In genomic region chr22:19998991-19999820, GRCh38 we compare ENCODE assay signal across 11 cellular contexts. TPM values are rescaled to one million over a fixed set of nuclear protein-coding genes. Genes with fewer than 3 reads are reported as not detected.
A peak's percentile ranks its signal among the peaks of the same experiment; 100 is the strongest.
DNase-seq lines count a peak whose midpoint lies in the region; ATAC-seq and TF ChIP-seq lines count a peak whose summit lies in the region.
"Had no signal": no experiment of that assay in that cellular context is flagged by ENCODE, and none has a peak within 500 bp of the region (broad histone marks: within the 10 kb centered on the region; RNA-seq: fewer than 3 reads in every experiment).

No MANE protein-coding gene starts in this region.

- no peak overlapping the region for H3K27ac ChIP-seq in IMR-90 (ENCODE audit: insufficient read depth, low read length)
- peak overlapping the region; percentile 26 to 56 for H3K27ac ChIP-seq in ascending aorta
- H3K27ac ChIP-seq in right cardiac atrium (ENCODE audit: low read length): no peak overlapping the region
- no peak overlapping the region for H3K27ac ChIP-seq in Karpas-422 (ENCODE audit: low read length)
- H3K27ac ChIP-seq in dorsolateral prefrontal cortex: peak overlapping the region in 12 of 59 donors; percentile 6 to 70 (median 50)
- H3K27ac ChIP-seq: epithelial cell of prostate had no signal

- H2BK15ac ChIP-seq in IMR-90 (ENCODE audit: low read depth, low read length): no peak overlapping the region

- CTCF ChIA-PET in IMR-90 (lab: Yijun Ruan, JAX): no interaction called here

- no peak overlapping the region for H2AK5ac ChIP-seq in IMR-90 (ENCODE audit: low read depth, low read length)

- no peaks in the 10 kb centered on the region for H3K36me3 ChIP-seq in IMR-90 (ENCODE audit: control insufficient read depth, insufficient read depth, low read length)
- no peaks in the 10 kb centered on the region for H3K36me3 ChIP-seq in ascending aorta
- peaks cover 8% of the 10 kb centered on the region for H3K36me3 ChIP-seq in Karpas-422 (ENCODE audit: insufficient read depth, low read length)

- no peak overlapping the region for H4K91ac ChIP-seq in IMR-90 (ENCODE audit: insufficient read depth, low read depth, low read length)

- no peak overlapping the region for H2AFZ ChIP-seq in IMR-90 (replicated peaks; ENCODE audit: low read length, poor library complexity)
- H2AFZ ChIP-seq in Karpas-422 (ENCODE audit: low read length): no peak overlapping the region

- ATAC-seq in IMR-90 (ENCODE audit: low read depth): no peak
- peak; percentile 8 to 17 for ATAC-seq in right cardiac atrium

- H3K4ac ChIP-seq in IMR-90 (ENCODE audit: low read depth, low read length): no peak overlapping the region

- DNase-seq in IMR-90 (no peak), ascending aorta (ENCODE audit: low spot score in 2 of 2) (no peak), right cardiac atrium (peak in 2 of 3 donors; percentile 77 to 78), retina (peak; percentile 49), G401 (ENCODE audit: low spot score) (no peak), Karpas-422 (no peak), dorsolateral prefrontal cortex (no peak)
- DNase-seq: DMS 273 treated with DMSO at 0.1 percent for 48 hours, NCI-H187 treated with DMSO at 0.1 percent for 48 hours, NCI-H510A treated with DMSO at 0.1 percent for 48 hours had no signal

- no peak overlapping the region for H3K23ac ChIP-seq in IMR-90 (ENCODE audit: low read depth, low read length)

- no peaks in the 10 kb centered on the region for H3K79me1 ChIP-seq in IMR-90 (ENCODE audit: low read depth in 1 of 2, low read length in 2 of 2)

- H3K14ac ChIP-seq in IMR-90 (replicated peaks; ENCODE audit: low read depth, low read length): no peak overlapping the region

- H2BK20ac ChIP-seq in IMR-90 (ENCODE audit: low read depth, low read length): no peak overlapping the region

- no peaks in the 10 kb centered on the region for H3K9me2 ChIP-seq in Karpas-422 (replicated peaks; ENCODE audit: insufficient read depth, low read length)

- H3K56ac ChIP-seq in IMR-90 (ENCODE audit: extremely low read depth, insufficient read depth, low read length): no peak overlapping the region

- H2BK5ac ChIP-seq in IMR-90 (ENCODE audit: low read depth, low read length, poor library complexity, severe bottlenecking): no peak overlapping the region

- H4K5ac ChIP-seq in IMR-90 (ENCODE audit: low read depth, low read length): no peak overlapping the region

- H2BK120ac ChIP-seq in IMR-90 (ENCODE audit: low read depth, low read length): no peak overlapping the region

- TF ChIP-seq RAD21 in IMR-90 (IDR thresholded peaks at IDR 0.05; ENCODE audit: low read length): no peak

- peaks cover 2% of the 10 kb centered on the region; the same call in 1 of the 2 replicates for H3K27me3 ChIP-seq in IMR-90 (ENCODE audit: control insufficient read depth, insufficient read depth, low read length)
- H3K27me3 ChIP-seq in ascending aorta: no peaks in the 10 kb centered on the region
- H3K27me3 ChIP-seq in right cardiac atrium (ENCODE audit: control insufficient read depth, insufficient read depth): no peaks in the 10 kb centered on the region
- H3K27me3 ChIP-seq in Karpas-422 (ENCODE audit: low read length): no peaks in the 10 kb centered on the region
- no peaks in the 10 kb centered on the region for H3K27me3 ChIP-seq in dorsolateral prefrontal cortex

- H3K9ac ChIP-seq in IMR-90 (ENCODE audit: low read depth, low read length): no peak overlapping the region
- H3K9ac ChIP-seq in Karpas-422 (ENCODE audit: low read length): no peak overlapping the region

- H4K8ac ChIP-seq in IMR-90 (ENCODE audit: low read depth in 2 of 2, low read length in 2 of 2): no peak overlapping the region

- H3K4me1 ChIP-seq in IMR-90 (ENCODE audit: control insufficient read depth, insufficient read depth, low read length) (peaks cover 17% of the 10 kb centered on the region), ascending aorta (peaks cover 18 to 48% of the 10 kb centered on the region in 2 donors), right cardiac atrium (ENCODE audit: control insufficient read depth, insufficient read depth, low read length) (peaks cover 14% of the 10 kb centered on the region), Karpas-422 (ENCODE audit: low read length) (no peaks in the 10 kb centered on the region)

- 72% methylated on average over 3 of the region's 8 CpGs; no CpG with 5 or more reads in 1 of the 2 experiments for WGBS in IMR-90 (ENCODE audit: extremely low coverage in 2 of 2, insufficient read length in 1 of 2), 2 experiments
- 68% methylated on average over 8 of the region's 8 CpGs for WGBS in right cardiac atrium

- H3K79me2 ChIP-seq in Karpas-422 (ENCODE audit: low read length): no peaks in the 10 kb centered on the region

- H3K9me1 ChIP-seq in IMR-90 (ENCODE audit: insufficient read depth, low read length): 0 out of 2 replicates have a peak, but pooled peaks cover 7% of the 10 kb centered on the region

- intact Hi-C loops in IMR-90 (cut with micrococcal nuclease): no loop called here
- intact Hi-C loops in ascending aorta (cut with DNase I): no loop called here
- intact Hi-C loops in right cardiac atrium (cut with DNase I): no loop called here
- intact Hi-C loops in dorsolateral prefrontal cortex (cut with DNase I): no loop called here

- H3K4me3 ChIP-seq in IMR-90 (ENCODE audit: insufficient read depth, low read depth, low read length) (no peak overlapping the region), ascending aorta (no peak overlapping the region), right cardiac atrium (ENCODE audit: low read length) (no peak overlapping the region), Karpas-422 (ENCODE audit: low read length) (no peak overlapping the region), dorsolateral prefrontal cortex (no peak overlapping the region)

- peak overlapping the region; percentile 47 for H2AK9ac ChIP-seq in IMR-90 (replicated peaks; ENCODE audit: low read depth, low read length, poor library complexity)

- no peak for TF ChIP-seq POLR2A in IMR-90 (IDR thresholded peaks at IDR 0.05; ENCODE audit: low read depth, low read length)

- H3K9me3 ChIP-seq in IMR-90 (ENCODE audit: control insufficient read depth, insufficient read depth, low read length) (0 out of 2 replicates have a peak, but pooled peaks cover under 1% of the 10 kb centered on the region), ascending aorta (no peaks in the 10 kb centered on the region), right cardiac atrium (ENCODE audit: control insufficient read depth, low read length) (no peaks in the 10 kb centered on the region), Karpas-422 (ENCODE audit: low read length) (peaks cover 11% of the 10 kb centered on the region)

- H3K18ac ChIP-seq in IMR-90 (ENCODE audit: low read depth, low read length): no peak overlapping the region

- in situ Hi-C loops in IMR-90 (cut with MboI; ENCODE audit: low sequenced_read_pairs) (no loop called here), G401 (cut with HindIII; ENCODE audit: low sequenced_read_pairs) (no loop called here)

- dilution Hi-C loops in IMR-90 (cut with HindIII; ENCODE audit: low sequenced_read_pairs, unreplicated experiment): no loop called here

- POLR2A ChIA-PET in IMR-90 (lab: Charles Lee; ENCODE audit: unreplicated experiment): no interaction called here

- H3K4me2 ChIP-seq in IMR-90 (ENCODE audit: low read depth, low read length): no peak overlapping the region
- H3K4me2 ChIP-seq in Karpas-422 (ENCODE audit: low read depth, low read length, poor library complexity, severe bottlenecking): no peak overlapping the region

- BruUV-seq in IMR-90 (replicated peaks; lab: Mats Ljungman, UMichigan): no TSS peak

- no peak for TF ChIP-seq CTCF in IMR-90 (conservative IDR thresholded peaks at IDR 0.05; ENCODE audit: low read depth, low read length)
- no peak for TF ChIP-seq CTCF in ascending aorta (IDR thresholded peaks at IDR 0.05)
- TF ChIP-seq CTCF in dorsolateral prefrontal cortex (IDR thresholded peaks at IDR 0.05 in 54 of 56, conservative IDR thresholded peaks at IDR 0.05 in 2 of 56; ENCODE audit: low read depth in 1 of 56, partially characterized antibody in 56 of 56): no peak

- H4K20me1 ChIP-seq in IMR-90 (ENCODE audit: insufficient read depth, low read length): no peaks in the 10 kb centered on the region
- peaks cover 12% of the 10 kb centered on the region; the same call in 1 of the 2 replicates for H4K20me1 ChIP-seq in Karpas-422 (ENCODE audit: insufficient read depth, low read depth, low read length)

RNA-seq across cellular contexts. Expression of gene ARVCF, which starts 17.4 kb away (rescaled TPM):
- total RNA-seq in IMR-90 (2012; rRNA removed): 8.6 and 12.2 TPM in 2 replicates
- 14.1 and 18.1 TPM in 2 replicates for polyA plus RNA-seq in IMR-90 (2012; rRNA removed)
- polyA plus RNA-seq in IMR-90 (2012; cell fraction: cytosol; rRNA removed): 8.9 and 14.7 TPM in 2 replicates
- polyA plus RNA-seq in IMR-90 (2012; cell fraction: nucleus; rRNA removed; ENCODE audit: low replicate concordance): 46.1 and 149 TPM in 2 replicates
- 252 TPM for total RNA-seq in ascending aorta
- 10 to 100 TPM; 11.1 to 27.4 (median 18.4) TPM for total RNA-seq in right cardiac atrium
- polyA plus RNA-seq in right cardiac atrium: 21.7 TPM
- total RNA-seq in G401 (2014; rRNA removed; shearing (Covaris generic)): 13.8 and 14.9 TPM in 2 replicates
- total RNA-seq in Karpas-422 (2014; rRNA removed; shearing (Covaris generic); ENCODE audit: low replicate concordance): 4.3 and 13.7 TPM in 2 replicates
- 10 to 100 TPM; 14.8 to 57.2 (median 32.4) TPM for total RNA-seq in dorsolateral prefrontal cortex

RNA-seq across cellular contexts. Expression of gene TANGO2, which starts 21.7 kb away (rescaled TPM):
- total RNA-seq in IMR-90 (2012; rRNA removed) (60.5 and 75.1 TPM in 2 replicates), ascending aorta (26.3 TPM), right cardiac atrium (10 to 100 TPM; 61.1 to 70.4 (median 67.3) TPM), dorsolateral prefrontal cortex (10 to 100 TPM; 45.5 to 81.1 (median 59.7) TPM)
- polyA plus RNA-seq in IMR-90 (2012; rRNA removed) (43.2 and 45.1 TPM in 2 replicates), right cardiac atrium (64.9 TPM)
- 33.0 and 52.8 TPM in 2 replicates for polyA plus RNA-seq in IMR-90 (2012; cell fraction: cytosol; rRNA removed)
- 45.9 and 91.8 TPM in 2 replicates for polyA plus RNA-seq in IMR-90 (2012; cell fraction: nucleus; rRNA removed; ENCODE audit: low replicate concordance)
- 13.2 and 19.0 TPM in 2 replicates for total RNA-seq in G401 (2014; rRNA removed; shearing (Covaris generic))
- 36.8 and 39.0 TPM in 2 replicates for total RNA-seq in Karpas-422 (2014; rRNA removed; shearing (Covaris generic); ENCODE audit: low replicate concordance)

RNA-seq across cellular contexts. Expression of gene TXNRD2, which starts 57.6 kb away (rescaled TPM):
- total RNA-seq in IMR-90 (2012; rRNA removed) (14.7 and 15.6 TPM in 2 replicates), ascending aorta (46.0 TPM), right cardiac atrium (10 to 100 TPM; 18.7 to 28.5 (median 26.0) TPM), dorsolateral prefrontal cortex (10 to 100 TPM; 24.8 to 48.9 (median 32.2) TPM)
- polyA plus RNA-seq in IMR-90 (2012; rRNA removed) (25.7 and 28.4 TPM in 2 replicates), right cardiac atrium (32.9 TPM)
- 29.7 and 38.9 TPM in 2 replicates for polyA plus RNA-seq in IMR-90 (2012; cell fraction: cytosol; rRNA removed)
- polyA plus RNA-seq in IMR-90 (2012; cell fraction: nucleus; rRNA removed; ENCODE audit: low replicate concordance): 47.3 and 92.8 TPM in 2 replicates
- 86.5 and 96.6 TPM in 2 replicates for total RNA-seq in G401 (2014; rRNA removed; shearing (Covaris generic))
- total RNA-seq in Karpas-422 (2014; rRNA removed; shearing (Covaris generic); ENCODE audit: low replicate concordance): 7.0 and 20.7 TPM in 2 replicates

RNA-seq across cellular contexts. Expression of gene COMT, which starts 57.6 kb away (rescaled TPM):
- 175 and 202 TPM in 2 replicates for total RNA-seq in IMR-90 (2012; rRNA removed)
- 296 and 347 TPM in 2 replicates for polyA plus RNA-seq in IMR-90 (2012; rRNA removed)
- polyA plus RNA-seq in IMR-90 (2012; cell fraction: cytosol; rRNA removed): 473 and 691 TPM in 2 replicates
- 159 and 329 TPM in 2 replicates for polyA plus RNA-seq in IMR-90 (2012; cell fraction: nucleus; rRNA removed; ENCODE audit: low replicate concordance)
- 150 TPM for total RNA-seq in ascending aorta
- 10 to 100 TPM; 69.6 to 89.3 (median 84.4) TPM for total RNA-seq in right cardiac atrium
- polyA plus RNA-seq in right cardiac atrium: 102 TPM
- total RNA-seq in G401 (2014; rRNA removed; shearing (Covaris generic)): 142 and 187 TPM in 2 replicates
- 72.0 and 181 TPM in 2 replicates for total RNA-seq in Karpas-422 (2014; rRNA removed; shearing (Covaris generic); ENCODE audit: low replicate concordance)
- 100 to 1,000 TPM in 87 of 120 experiments, 10 to 100 TPM in 33; 72.4 to 193 (median 113) TPM for total RNA-seq in dorsolateral prefrontal cortex

Comparison
In these comparisons a context has a peak if more than half of its experiments do, and no peak if none do; other contexts are left out.
1. DNase-seq: peak in right cardiac atrium (2 of 3) and retina (single experiment); none in IMR-90 (single experiment), ascending aorta (0 of 2), G401 (single experiment), Karpas-422 (single experiment) and dorsolateral prefrontal cortex (0 of 10).
2. H3K27ac ChIP-seq: peak in ascending aorta (2 of 2); none in IMR-90 (single experiment), right cardiac atrium (single experiment) and Karpas-422 (single experiment).